Comparison of ENCODE assay signal across 8 cellular contexts in genomic region chr6:111724505-111724904, GRCh38.
A peak's percentile ranks its signal among the peaks of the same experiment; 100 is the strongest.
DNase-seq lines count a peak whose midpoint lies in the region; ATAC-seq lines count a peak whose summit lies in the region.

No MANE protein-coding gene starts in this region.

- H3K18ac ChIP-seq in neuronal stem cell (ENCODE audit: low read length): no peak overlapping the region

- ATAC-seq in GM18498 (IDR thresholded peaks at IDR 0.05; ENCODE audit: unreplicated experiment) (peak; percentile 98), GM21529 (IDR thresholded peaks at IDR 0.05; ENCODE audit: unreplicated experiment) (peak; percentile 98), esophagus mucosa (peak; percentile 57), left ventricle myocardium superior (no peak), sciatic nerve (no peak)

- no peaks in the 10 kb centered on the region for H3K79me1 ChIP-seq in neuronal stem cell (ENCODE audit: low read depth, low read length)

- intact Hi-C loops in left ventricle myocardium superior (cut with micrococcal nuclease): loop anchor here (10.0 kb wide), 1 partner anchor 50 kb away; no protein-coding TSS in a partner anchor
- intact Hi-C loops in sciatic nerve (cut with DNase I): no loop called here

- peak; percentile 49 for DNase-seq in KBM-7
- DNase-seq in neuronal stem cell (ENCODE audit: low spot score): no peak
- no peak for DNase-seq in HK-2 (ENCODE audit: unreplicated experiment)
- no peak for DNase-seq in left ventricle myocardium superior
- no peak for DNase-seq in sciatic nerve (ENCODE audit: low spot score)

- peaks cover 11 to 55% of the 10 kb centered on the region in 2 donors for H3K36me3 ChIP-seq in neuronal stem cell (replicated peaks in 1 of 2; ENCODE audit: control insufficient read depth in 2 of 2, insufficient read depth in 2 of 2, low read length in 2 of 2)

- H2AFZ ChIP-seq in neuronal stem cell (ENCODE audit: low read length): no peak overlapping the region

- H2BK120ac ChIP-seq in neuronal stem cell (ENCODE audit: low read depth, low read length): no peak overlapping the region

- H3K4me1 ChIP-seq in neuronal stem cell (ENCODE audit: control insufficient read depth in 2 of 2, insufficient read depth in 1 of 2, low read depth in 1 of 2, low read length in 2 of 2): peaks cover 0 to 4% of the 10 kb centered on the region in 2 donors

- no peaks in the 10 kb centered on the region for H3K27me3 ChIP-seq in neuronal stem cell (ENCODE audit: control insufficient read depth in 3 of 3, insufficient read depth in 3 of 3, low read depth in 1 of 3, low read length in 3 of 3)

- in situ Hi-C loops in KBM-7 (cut with MboI; ENCODE audit: low pct_unique_long_range_greater_than_20kb, low sequenced_read_pairs): no loop called here

- H3K4ac ChIP-seq in neuronal stem cell (ENCODE audit: low read length): no peak overlapping the region

- no peak overlapping the region for H4K8ac ChIP-seq in neuronal stem cell (ENCODE audit: low read depth, low read length)

- no peak overlapping the region for H2BK5ac ChIP-seq in neuronal stem cell (ENCODE audit: low read length)

- no peak overlapping the region for H3K4me2 ChIP-seq in neuronal stem cell (ENCODE audit: insufficient read depth, low read length, poor library complexity, severe bottlenecking)

- peaks cover 3 to 11% of the 10 kb centered on the region in 2 donors for H3K9me3 ChIP-seq in neuronal stem cell (replicated peaks in 1 of 2; ENCODE audit: control insufficient read depth in 2 of 2, insufficient read depth in 1 of 2, low read depth in 1 of 2, low read length in 2 of 2)

- no peak overlapping the region for H2AK5ac ChIP-seq in neuronal stem cell (ENCODE audit: low read depth, low read length)

- H3K9ac ChIP-seq in neuronal stem cell (ENCODE audit: low read depth, low read length, poor library complexity): no peak overlapping the region

- H3K23ac ChIP-seq in neuronal stem cell (ENCODE audit: low read depth, low read length, poor library complexity): no peak overlapping the region

- H4K91ac ChIP-seq in neuronal stem cell (ENCODE audit: low read depth, low read length, poor library complexity): no peak overlapping the region

- H3K14ac ChIP-seq in neuronal stem cell (ENCODE audit: low read length): no peak overlapping the region

- H3K27ac ChIP-seq in neuronal stem cell (replicated peaks; ENCODE audit: low read length): no peak overlapping the region

- H3K4me3 ChIP-seq in neuronal stem cell (ENCODE audit: low read length in 2 of 2): no peak overlapping the region

- WGBS in neuronal stem cell (ENCODE audit: extremely low coverage in 2 of 2, insufficient read length in 2 of 2, insufficient replicate concordance in 1 of 2), 2 donors: no CpG with 5 or more reads among the region's 3 CpGs

- no peak overlapping the region for H2BK12ac ChIP-seq in neuronal stem cell (ENCODE audit: low read length)

- no peak overlapping the region for H2BK15ac ChIP-seq in neuronal stem cell (ENCODE audit: low read length)

Comparison
In these comparisons a context has a peak if more than half of its experiments do, and no peak if none do; other contexts are left out.
1. ATAC-seq: peak in GM18498 (single experiment), GM21529 (single experiment) and esophagus mucosa (single experiment); none in left ventricle myocardium superior (single experiment) and sciatic nerve (single experiment).